ENCODE assay signal across 33 cellular contexts in genomic region chr3:124657138-124657537, GRCh38.
"Had no signal": no experiment of that assay in that cellular context is flagged by ENCODE, and none has a peak within 500 bp of the region (broad histone marks: within the 10 kb centered on the region; RNA-seq: fewer than 3 reads in every experiment).

No MANE protein-coding gene starts in this region.

- H3K4me3 Mint-ChIP-seq: activated naive CD4-positive, alpha-beta T cell treated with anti-CD3 and anti-CD28 coated beads for 36 hours; activated T-cell treated with anti-CD3 and anti-CD28 coated beads, Interleukin-2, amount 50 U/mL, for 72 hours had no signal

- H3K4me3 ChIP-seq: adrenal gland, body of pancreas, breast epithelium, PC-9 had no signal

- H3K27ac Mint-ChIP-seq: activated naive CD4-positive, alpha-beta T cell treated with anti-CD3 and anti-CD28 coated beads for 36 hours; activated T-cell treated with anti-CD3 and anti-CD28 coated beads, Interleukin-2, amount 50 U/mL, for 72 hours; activated T-helper 2 cell treated with anti-CD3 and anti-CD28 coated beads, Interferon-gamma antibody, Interleukin-2, Interleukin-4, amounts not matched to agents 10 μg/mL and 5 μg/mL and 100 μg/mL, durations not matched to agents 14 hours and 24 hours and 36 hours had no signal

- DNase-seq: activated CD4-positive, alpha-beta T cell treated with anti-CD3 and anti-CD28 coated beads for 1 hour; activated CD4-positive, alpha-beta T cell treated with anti-CD3 and anti-CD28 coated beads for 48 hours; activated CD4-positive, alpha-beta T cell treated with anti-CD3 and anti-CD28 coated beads, Interleukin-2, amount 50 U/mL, for 4 hours; activated CD4-positive, CD25-positive, alpha-beta regulatory T cell; activated CD8-positive, alpha-beta memory T cell treated with anti-CD3 and anti-CD28 coated beads, Interleukin-2, amount 50 U/mL, for 4 hours; activated gamma-delta T cell; activated naive CD4-positive, alpha-beta T cell treated with anti-CD3 and anti-CD28 coated beads for 36 hours; activated T-cell treated with anti-CD3 and anti-CD28 coated beads for 4 hours; activated T-cell treated with anti-CD3 and anti-CD28 coated beads, Interleukin-2, amount 50 U/mL, for 72 hours; adrenal gland; body of pancreas; NCI-H1105; NCI-H1417 treated with DMSO at 0.1 percent for 48 hours; NCI-H187 treated with DMSO at 0.1 percent for 48 hours; NCI-H2081; NCI-H226; NCI-H446 treated with DMSO at 0.1 percent for 48 hours; NCI-H524; NCI-H69; NCI-H82; PC-9; SIG-M5; SW 1271; T-helper 1 cell; T-helper 2 cell; T-helper 9 cell; WERI-Rb-1 had no signal

- FAIRE-seq: astrocyte, RCC 7860 had no signal

- ATAC-seq: activated naive CD4-positive, alpha-beta T cell treated with anti-CD3 and anti-CD28 coated beads, Interleukin-2, amount 50 U/mL, for 72 hours; activated T-cell treated with anti-CD3 and anti-CD28 coated beads, Interleukin-2, amount 50 U/mL, for 72 hours; body of pancreas; Right ventricle myocardium inferior had no signal

- H3K9me3 Mint-ChIP-seq: activated naive CD4-positive, alpha-beta T cell treated with anti-CD3 and anti-CD28 coated beads for 36 hours; activated naive CD4-positive, alpha-beta T cell treated with anti-CD3 and anti-CD28 coated beads, Interleukin-2, amount 50 U/mL, for 72 hours; activated T-cell treated with anti-CD3 and anti-CD28 coated beads, Interleukin-2, amount 50 U/mL, for 72 hours; activated T-helper 2 cell treated with anti-CD3 and anti-CD28 coated beads, Interferon-gamma antibody, Interleukin-2, Interleukin-4, amounts not matched to agents 10 μg/mL and 5 μg/mL and 100 μg/mL, durations not matched to agents 14 hours and 24 hours and 36 hours had no signal
